Comparison of ENCODE assay signal across 8 cellular contexts in genomic region chr7:24978837-24979469, GRCh38. TPM values are rescaled to one million over a fixed set of nuclear protein-coding genes. Genes with fewer than 3 reads are reported as not detected.
DNase-seq lines count a peak whose midpoint lies in the region; ATAC-seq and TF ChIP-seq lines count a peak whose summit lies in the region.

No MANE protein-coding gene starts in this region.

- 46 to 50% methylated on average over 27 to 29 of the region's 29 CpGs for WGBS in GM23248 (ENCODE audit: low coverage in 1 of 2, low lambda C conversion rate in 2 of 2, missing lambda C conversion rate in 2 of 2), 2 experiments
- WGBS in endodermal cell (ENCODE audit: insufficient coverage in 1 of 2, insufficient read length in 1 of 2), 2 experiments = 9 to 21% methylated on average over 11 to 29 of the region's 29 CpGs

- H4K20me1 ChIP-seq in GM23248 (ENCODE audit: insufficient read depth) (no peaks in the 10 kb centered on the region), neural cell (ENCODE audit: insufficient read depth) (no peaks in the 10 kb centered on the region)

- no peak overlapping the region for H3K27ac Mint-ChIP-seq in endodermal cell

- peaks cover 57% of the 10 kb centered on the region for H3K27me3 Mint-ChIP-seq in endodermal cell (ENCODE audit: insufficient read depth)

- H3K4me1 ChIP-seq in GM23248 (ENCODE audit: insufficient read depth) = peaks cover 41% of the 10 kb centered on the region
- H3K4me1 ChIP-seq in endodermal cell (ENCODE audit: control insufficient read depth, insufficient read depth, low read length) = no peaks in the 10 kb centered on the region

- TF ChIP-seq EP300 in neural cell (conservative IDR thresholded peaks at IDR 0.05; ENCODE audit: poor library complexity, severe bottlenecking) = no peak

- H3K4me1 Mint-ChIP-seq in endodermal cell = peaks cover 20% of the 10 kb centered on the region

- no peaks in the 10 kb centered on the region for H3K9me3 ChIP-seq in GM23248 (ENCODE audit: low read depth)
- H3K9me3 ChIP-seq in SK-N-MC (ENCODE audit: low read depth, low read length) = no peaks in the 10 kb centered on the region
- H3K9me3 ChIP-seq in endodermal cell (ENCODE audit: control insufficient read depth, low read length) = peaks cover 13% of the 10 kb centered on the region
- H3K9me3 ChIP-seq in neural cell (ENCODE audit: low read length) = no peaks in the 10 kb centered on the region

- no peak for TF ChIP-seq CTCF in endodermal cell (conservative IDR thresholded peaks at IDR 0.05)
- TF ChIP-seq CTCF in neural cell (IDR thresholded peaks at IDR 0.05; ENCODE audit: poor library complexity, severe bottlenecking) = no peak

- no peaks in the 10 kb centered on the region for H3K9me2 ChIP-seq in GM23248 (ENCODE audit: insufficient read depth)
- H3K9me2 ChIP-seq in neural cell (ENCODE audit: insufficient read depth, low read length) = no peaks in the 10 kb centered on the region

- TF ChIP-seq RAD21 in neural cell (conservative IDR thresholded peaks at IDR 0.05) = no peak

- H3K9ac ChIP-seq in GM23248 = peak overlapping the region; percentile 93
- H3K9ac ChIP-seq in SK-N-MC (ENCODE audit: insufficient read length) = peak overlapping the region; percentile 79
- no peak overlapping the region for H3K9ac ChIP-seq in endodermal cell (ENCODE audit: extremely low read depth, low read length, poor library complexity, severe bottlenecking)
- peak overlapping the region; percentile 40 for H3K9ac ChIP-seq in neural cell (ENCODE audit: low read length)

- peak overlapping the region; percentile 95 for H3K4me3 ChIP-seq in GM23248
- peak overlapping the region; percentile 93 for H3K4me3 ChIP-seq in SK-N-MC
- H3K4me3 ChIP-seq in endodermal cell (ENCODE audit: low read length) = peak overlapping the region; percentile 77
- peak overlapping the region; percentile 89 for H3K4me3 ChIP-seq in neural cell (ENCODE audit: low read length)

- no peaks in the 10 kb centered on the region for H3K36me3 ChIP-seq in GM23248 (ENCODE audit: low read depth)
- no peaks in the 10 kb centered on the region for H3K36me3 ChIP-seq in SK-N-MC (ENCODE audit: insufficient read depth, low read length)
- H3K36me3 ChIP-seq in endodermal cell (ENCODE audit: control insufficient read depth, insufficient read depth, low read length) = no peaks in the 10 kb centered on the region
- H3K36me3 ChIP-seq in neural cell (ENCODE audit: insufficient read depth, low read length) = no peaks in the 10 kb centered on the region

- peak overlapping the region; percentile 80 for H3K4me3 Mint-ChIP-seq in endodermal cell

- in situ Hi-C loops in GM23248 (cut with MboI) = no loop called here

- peak overlapping the region; percentile 74 for H3K27ac ChIP-seq in GM23248
- no peak overlapping the region for H3K27ac ChIP-seq in SK-N-MC
- H3K27ac ChIP-seq in endodermal cell (ENCODE audit: low read depth, low read length) = no peak overlapping the region
- no peak overlapping the region for H3K27ac ChIP-seq in neural cell (ENCODE audit: low read length)

- no peaks in the 10 kb centered on the region for H3K36me3 Mint-ChIP-seq in endodermal cell (ENCODE audit: low read depth)

- H3K27me3 ChIP-seq in GM23248 (replicated peaks; ENCODE audit: insufficient read depth) = no peaks in the 10 kb centered on the region
- peaks cover 42% of the 10 kb centered on the region for H3K27me3 ChIP-seq in endodermal cell (ENCODE audit: control insufficient read depth, insufficient read depth, low read length, poor library complexity, severe bottlenecking)
- peaks cover 48% of the 10 kb centered on the region for H3K27me3 ChIP-seq in neural cell (ENCODE audit: insufficient read depth, low read depth, low read length)

- H2AFZ ChIP-seq in GM23248 (peak overlapping the region; percentile 71), neural cell (ENCODE audit: low read depth, low read length) (peak overlapping the region; percentile 25)

- H3K4me2 ChIP-seq in GM23248 (ENCODE audit: unreplicated experiment) (peak overlapping the region; percentile 86), neural cell (ENCODE audit: low read length) (no peak overlapping the region)

- H3K79me2 ChIP-seq in GM23248 (ENCODE audit: insufficient read depth) = peaks cover 60% of the 10 kb centered on the region
- H3K79me2 ChIP-seq in neural cell (replicated peaks; ENCODE audit: insufficient read depth, low read length) = no peaks in the 10 kb centered on the region

- H3F3A ChIP-seq in GM23248 (ENCODE audit: insufficient read depth) = peaks cover 45% of the 10 kb centered on the region
- no peaks in the 10 kb centered on the region for H3F3A ChIP-seq in neural cell (ENCODE audit: insufficient read depth, low read length, poor library complexity, severe bottlenecking)

- DNase-seq in DMS 273 (lab: John Stamatoyannopoulos, UW; ENCODE audit: unreplicated experiment) (peak; percentile 48), GM23248 (no peak), SK-N-MC (ENCODE audit: low read depth, low spot score) (no peak), endodermal cell (peak; percentile 75), cortex of kidney (lab: John Stamatoyannopoulos, UW) (no peak)

- peaks cover 7% of the 10 kb centered on the region for H3K9me3 Mint-ChIP-seq in endodermal cell

- ATAC-seq in GM21825 (IDR thresholded peaks at IDR 0.05; ENCODE audit: unreplicated experiment) (no peak), esophagus mucosa (no peak)

TF ChIP-seq in neural cell, 6 proteins besides CTCF, POLR2A, EP300 and RAD21:
- TF ChIP-seq POLR2AphosphoS5 (IDR thresholded peaks at IDR 0.05) (no peak), EZH2 (IDR thresholded peaks at IDR 0.05; ENCODE audit: borderline replicate concordance, insufficient read depth, low read length, poor library complexity, severe bottlenecking) (no peak), SMC3 (conservative IDR thresholded peaks at IDR 0.05; ENCODE audit: poor library complexity) (no peak)
- TF ChIP-seq, protein P1, sequence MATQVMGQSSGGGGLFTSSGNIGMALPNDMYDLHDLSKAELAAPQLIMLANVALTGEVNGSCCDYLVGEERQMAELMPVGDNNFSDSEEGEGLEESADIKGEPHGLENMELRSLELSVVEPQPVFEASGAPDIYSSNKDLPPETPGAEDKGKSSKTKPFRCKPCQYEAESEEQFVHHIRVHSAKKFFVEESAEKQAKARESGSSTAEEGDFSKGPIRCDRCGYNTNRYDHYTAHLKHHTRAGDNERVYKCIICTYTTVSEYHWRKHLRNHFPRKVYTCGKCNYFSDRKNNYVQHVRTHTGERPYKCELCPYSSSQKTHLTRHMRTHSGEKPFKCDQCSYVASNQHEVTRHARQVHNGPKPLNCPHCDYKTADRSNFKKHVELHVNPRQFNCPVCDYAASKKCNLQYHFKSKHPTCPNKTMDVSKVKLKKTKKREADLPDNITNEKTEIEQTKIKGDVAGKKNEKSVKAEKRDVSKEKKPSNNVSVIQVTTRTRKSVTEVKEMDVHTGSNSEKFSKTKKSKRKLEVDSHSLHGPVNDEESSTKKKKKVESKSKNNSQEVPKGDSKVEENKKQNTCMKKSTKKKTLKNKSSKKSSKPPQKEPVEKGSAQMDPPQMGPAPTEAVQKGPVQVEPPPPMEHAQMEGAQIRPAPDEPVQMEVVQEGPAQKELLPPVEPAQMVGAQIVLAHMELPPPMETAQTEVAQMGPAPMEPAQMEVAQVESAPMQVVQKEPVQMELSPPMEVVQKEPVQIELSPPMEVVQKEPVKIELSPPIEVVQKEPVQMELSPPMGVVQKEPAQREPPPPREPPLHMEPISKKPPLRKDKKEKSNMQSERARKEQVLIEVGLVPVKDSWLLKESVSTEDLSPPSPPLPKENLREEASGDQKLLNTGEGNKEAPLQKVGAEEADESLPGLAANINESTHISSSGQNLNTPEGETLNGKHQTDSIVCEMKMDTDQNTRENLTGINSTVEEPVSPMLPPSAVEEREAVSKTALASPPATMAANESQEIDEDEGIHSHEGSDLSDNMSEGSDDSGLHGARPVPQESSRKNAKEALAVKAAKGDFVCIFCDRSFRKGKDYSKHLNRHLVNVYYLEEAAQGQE (IDR thresholded peaks at IDR 0.05; ENCODE audit: borderline replicate concordance) = no peak

RNA-seq across cellular contexts. Expression of gene OSBPL3, which starts 1.0 kb away (rescaled TPM):
- 25.8 and 28.2 TPM in 2 replicates for total RNA-seq in GM23248 (2014; rRNA removed; shearing (Covaris generic))
- polyA plus RNA-seq in GM23248 (2016; fragmentation: Nextera tagmentation; extraction: Ambion mirVana) (21.8 and 24.2 TPM in 2 replicates), neural cell (0.26 and 0.68 TPM in 2 replicates)
- total RNA-seq in endodermal cell (10 to 100 TPM in 1 of 2 donors, 1 to 10 TPM in 1; 9.8 to 11.3 TPM), esophagus mucosa (16.1 TPM)
- polyA plus RNA-seq in endodermal cell (2013, experiment 1 of 2) = 6.3 TPM
- 5.8 TPM for polyA plus RNA-seq in endodermal cell (2013, experiment 2 of 2)
- polyA minus RNA-seq in neural cell = 0.93 and 0.97 TPM in 2 replicates

Comparison
In these comparisons a context has a peak if more than half of its experiments do, and no peak if none do; other contexts are left out.
1. DNase-seq: peak in DMS 273 (single experiment) and endodermal cell (single experiment); none in GM23248 (single experiment), SK-N-MC (single experiment) and cortex of kidney (single experiment).
2. Peak in every context shown above with its lines, with median percentiles within 50 percentile points of each other: H3K4me3 ChIP-seq.